Comparison of ENCODE assay signal across 10 cellular contexts in the genomic region with DNA sequence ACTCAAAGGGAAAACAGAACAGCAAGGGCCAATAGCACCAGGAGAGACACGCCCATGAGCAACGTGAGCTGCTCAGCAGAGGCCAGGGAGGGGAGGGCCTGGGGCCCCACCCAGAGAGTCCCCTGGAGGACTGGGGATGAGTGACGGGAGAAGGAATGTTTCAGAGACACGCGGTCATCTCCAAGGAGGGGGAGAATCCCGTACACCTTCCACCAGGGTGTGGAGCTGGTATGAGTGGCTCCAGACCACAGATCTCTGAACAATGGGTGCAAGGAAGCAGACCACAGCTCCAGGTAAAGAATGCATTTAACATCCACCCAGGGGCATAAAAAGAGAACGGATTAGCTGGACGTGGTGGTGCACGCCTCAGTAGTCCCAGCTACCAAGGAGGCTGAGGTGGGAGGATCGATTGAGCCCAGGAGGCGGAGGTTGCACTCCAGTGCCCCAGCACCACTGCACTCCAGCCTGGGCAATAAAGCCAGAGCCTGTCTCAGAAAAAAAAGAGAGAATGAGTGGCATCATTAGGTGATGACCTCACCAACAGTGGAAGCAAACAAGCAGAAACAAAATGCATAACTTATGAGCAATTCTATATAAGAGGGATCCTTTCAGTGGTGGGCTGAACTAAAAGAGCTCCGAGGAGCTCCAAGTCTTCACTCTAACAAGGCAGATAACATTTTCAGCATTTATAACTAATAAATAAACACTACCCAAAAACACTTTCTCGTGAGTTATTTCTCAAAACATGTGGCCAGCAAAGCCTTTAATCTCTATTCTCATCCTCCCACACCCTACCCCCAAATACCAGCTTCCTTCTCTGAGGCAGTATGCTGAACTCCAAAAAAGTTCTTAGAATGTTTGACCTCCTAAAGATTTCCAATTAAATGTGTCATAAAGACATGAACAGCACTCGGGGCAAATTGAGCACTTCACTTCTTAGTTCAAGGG. TPM values are rescaled to one million over a fixed set of nuclear protein-coding genes. Genes with fewer than 3 reads are reported as not detected.
DNase-seq lines count a peak whose midpoint lies in the region; ATAC-seq, FAIRE-seq and TF ChIP-seq lines count a peak whose summit lies in the region.
"Had no signal": no experiment of that assay in that cellular context is flagged by ENCODE, and none has a peak within 500 bp of the region (broad histone marks: within the 10 kb centered on the region; RNA-seq: fewer than 3 reads in every experiment).

No MANE protein-coding gene starts in this region.

- BruUV-seq in K562 (replicated peaks; lab: Mats Ljungman, UMichigan) = no TSS peak

- H3K4me2 ChIP-seq in K562 (ENCODE audit: insufficient read depth, low read length) = peak overlapping the region; percentile 40; the same call in 1 of the 2 replicates

- POLR2A ChIA-PET in K562 (lab: Yijun Ruan, JAX) = interaction anchor here (0.5 to 8.5 kb wide), 27 partner anchors 9 to 1979 kb away, joined by 3 to 97 read pairs (median 3); a partner anchor contains a TSS

- TF ChIP-seq EP300 in K562 (IDR thresholded peaks at IDR 0.05; ENCODE audit: low read length) = no peak

- H3K27ac ChIP-seq in heart right ventricle (peak overlapping the region in 7 of 10 donors; percentile 17 to 90 (median 84)), K562 (ENCODE audit: extremely low read depth, low read depth, low read length) (peak overlapping the region; percentile 18; the same call in 1 of the 3 replicates), left lung (peak overlapping the region in 1 of 2 donors; percentile 55), vagina (peak overlapping the region; percentile 71)
- H3K27ac ChIP-seq: C4-2B had no signal

- H3K4me1 ChIP-seq in heart right ventricle (peaks cover 38 to 100% (median 97%) of the 10 kb centered on the region in 9 donors), K562 (replicated peaks in 1 of 2; ENCODE audit: control insufficient read depth in 2 of 2, insufficient read depth in 2 of 2, low read length in 2 of 2) (peaks cover 32 to 49% of the 10 kb centered on the region in 2 experiments; a peak in 4 of 5 replicates), left lung (peaks cover 32 to 98% of the 10 kb centered on the region in 2 donors), vagina (peaks cover 94% of the 10 kb centered on the region)

- in situ Hi-C loops in K562 (cut with MboI) = loop anchor here (5.0 kb wide), 1 partner anchor 49 kb away; no protein-coding TSS in a partner anchor

- H3K27me3 ChIP-seq in heart right ventricle (no peaks in the 10 kb centered on the region), K562 (ENCODE audit: control insufficient read depth in 2 of 2, insufficient read depth in 2 of 2, low read length in 2 of 2) (no peaks in the 10 kb centered on the region), left lung (no peaks in the 10 kb centered on the region), vagina (no peaks in the 10 kb centered on the region)

- no peak overlapping the region for H2AFZ ChIP-seq in K562 (ENCODE audit: low read depth, low read length)

- CTCF ChIA-PET in K562 (lab: Yijun Ruan, JAX; ENCODE audit: low intra/inter-chr PET ratio) = interaction anchor here (0.6 to 2.3 kb wide), 4 partner anchors 55 to 210 kb away, joined by 3 to 24 read pairs (median 8); no protein-coding TSS in a partner anchor

- TF ChIP-seq CTCF in heart right ventricle (IDR thresholded peaks at IDR 0.05) (no peak), K562 (IDR thresholded peaks at IDR 0.05 in 2 of 3, conservative IDR thresholded peaks at IDR 0.05 in 1 of 3; ENCODE audit: insufficient read depth in 2 of 3, low read depth in 1 of 3, low read length in 3 of 3) (no peak), left lung (IDR thresholded peaks at IDR 0.05) (no peak), vagina (IDR thresholded peaks at IDR 0.05) (no peak)

- TF ChIP-seq RAD21 in K562 (CRISPR knock-in tag; conservative IDR thresholded peaks at IDR 0.05 in 1 of 2, IDR thresholded peaks at IDR 0.05 in 1 of 2) = no peak

- FAIRE-seq in K562 (lab: Jason Lieb, UNC) = peak; percentile 69
- FAIRE-seq: colon had no signal

- ATAC-seq in heart right ventricle (peak in 1 of 8 donors; percentile 4), Right ventricle myocardium inferior (no peak), K562 (peak; percentile 86), left lung (peak; percentile 38), HG03280 (IDR thresholded peaks at IDR 0.05; ENCODE audit: unreplicated experiment) (no peak), HG02763 (IDR thresholded peaks at IDR 0.05; ENCODE audit: unreplicated experiment) (no peak)

- DNase-seq in heart right ventricle = no peak
- no peak for DNase-seq in Right ventricle myocardium inferior (ENCODE audit: missing footprints)
- DNase-seq in K562 (ENCODE audit: extremely low read depth in 1 of 4, low spot score in 3 of 4) = peak; percentile 74 to 84 (median 78)
- DNase-seq in left lung = no peak
- DNase-seq in vagina (ENCODE audit: extremely low spot score in 2 of 2) = no peak
- no peak for DNase-seq in medulla oblongata (ENCODE audit: extremely low spot score)

- peaks cover 0 to 42% (median 2%) of the 10 kb centered on the region in 9 donors for H3K36me3 ChIP-seq in heart right ventricle
- H3K36me3 ChIP-seq in K562 (ENCODE audit: control insufficient read depth, insufficient read depth, low read length) = peaks cover 46% of the 10 kb centered on the region
- H3K36me3 ChIP-seq in left lung = peaks cover 0 to 36% of the 10 kb centered on the region in 2 donors
- peaks cover 0 to 9% of the 10 kb centered on the region in 2 donors for H3K36me3 ChIP-seq in vagina

- TF ChIP-seq POLR2A in K562 (conservative IDR thresholded peaks at IDR 0.05) (no peak), vagina (IDR thresholded peaks at IDR 0.05) (no peak)

- H4K20me1 ChIP-seq in K562 (replicated peaks; ENCODE audit: control insufficient read depth, insufficient read depth, low read length) = peaks cover 83% of the 10 kb centered on the region

- intact Hi-C loops in heart right ventricle (cut with DNase I) (loop anchor here in 8 of 10 donors (5.0 to 10.0 kb wide), 2 partner anchors 56 to 59 kb away; no protein-coding TSS in a partner anchor), Right ventricle myocardium inferior (cut with DNase I) (loop anchor here (10.0 kb wide), 1 partner anchor 56 kb away; no protein-coding TSS in a partner anchor), K562 (cut with micrococcal nuclease) (no loop called here), left lung (cut with DNase I) (no loop called here), vagina (cut with DNase I) (loop anchor here (5.0 kb wide), 1 partner anchor 49 kb away; no protein-coding TSS in a partner anchor)

- peak overlapping the region; percentile 2 to 83; a peak in 2 of 4 replicates for H3K9ac ChIP-seq in K562 (ENCODE audit: insufficient read depth in 1 of 2, low read depth in 2 of 2, low read length in 2 of 2)

- H3K79me2 ChIP-seq in K562 (ENCODE audit: control insufficient read depth, insufficient read depth, low read length) = peaks cover 99% of the 10 kb centered on the region

- peaks cover 32% of the 10 kb centered on the region for H3K9me1 ChIP-seq in K562 (ENCODE audit: control insufficient read depth, insufficient read depth, low read length)

- H3K9me3 ChIP-seq in heart right ventricle (no peaks in the 10 kb centered on the region), K562 (replicated peaks; ENCODE audit: control insufficient read depth, insufficient read depth, low read depth, low read length) (no peaks in the 10 kb centered on the region), left lung (no peaks in the 10 kb centered on the region), vagina (no peaks in the 10 kb centered on the region)

- 55 to 61% methylated on average over 14 of the region's 14 CpGs for WGBS in heart right ventricle, 2 donors
- WGBS in K562 (ENCODE audit: insufficient coverage, low coverage, missing lambda C conversion rate) = 31% methylated on average over 14 of the region's 14 CpGs

- H3K4me3 ChIP-seq in heart right ventricle = no peak overlapping the region
- H3K4me3 ChIP-seq in K562 = no peak overlapping the region
- no peak overlapping the region for H3K4me3 ChIP-seq in left lung
- no peak overlapping the region for H3K4me3 ChIP-seq in vagina

TF ChIP-seq in K562, 482 proteins besides CTCF, POLR2A, EP300 and RAD21 (continues in another document):
- no peak for TF ChIP-seq TGIF2 (CRISPR knock-in tag; IDR thresholded peaks at IDR 0.05)
- 0 out of 2 replicates have a peak, but pooled peaks have one; percentile 4 for TF ChIP-seq CEBPG (CRISPR knock-in tag; IDR thresholded peaks at IDR 0.05)
- TF ChIP-seq CEBPG (tag; conservative IDR thresholded peaks at IDR 0.05 in 1 of 2, IDR thresholded peaks at IDR 0.05 in 1 of 2) = no peak
- peak in 1 of 2 experiments; percentile 24; a peak in 1 of 4 replicates for TF ChIP-seq HDAC1 (IDR thresholded peaks at IDR 0.05)
- TF ChIP-seq OTX1 (CRISPR knock-in tag; IDR thresholded peaks at IDR 0.05) = no peak
- TF ChIP-seq BCOR (IDR thresholded peaks at IDR 0.05) = no peak; the same call in 1 of the 2 replicates
- TF ChIP-seq PHB2 (IDR thresholded peaks at IDR 0.05; ENCODE audit: low read depth) = no peak

RNA-seq across cellular contexts. Expression of a gene that starts 12.5 kb away (rescaled TPM):
- total RNA-seq in heart right ventricle = 1,000 to 10,000 TPM; 1,446 to 2,078 (median 1,666) TPM
- polyA plus RNA-seq in heart right ventricle = 100 to 1,000 TPM; 443 to 780 TPM
- 1,777 TPM for total RNA-seq in Right ventricle myocardium inferior
- total RNA-seq in K562 (2011; cell fraction: chromatin; rRNA removed; ENCODE audit: low replicate concordance) = 516 and 975 TPM in 2 replicates
- total RNA-seq in K562 (2011; cell fraction: nucleolus; rRNA removed) = 1,506 and 1,517 TPM in 2 replicates
- total RNA-seq in K562 (2011; cell fraction: nucleoplasm; rRNA removed) = 977 and 1,240 TPM in 2 replicates
- 300 and 431 TPM in 2 replicates for total RNA-seq in K562 (2014; rRNA removed)
- total RNA-seq in K562 (2014; rRNA removed; fragmentation: Illumina TruSeq; extraction: Trizol) = 231 and 245 TPM in 2 replicates
- total RNA-seq in K562 (2015; rRNA removed; fragmentation: Illumina TruSeq; extraction: Trizol) = 354 and 357 TPM in 2 replicates
- 458 and 473 TPM in 2 replicates for total RNA-seq in K562 (2021)
- 613 and 630 TPM in 2 replicates for polyA plus RNA-seq in K562 (2011; rRNA removed)
- polyA plus RNA-seq in K562 (2011; cell fraction: cytosol; rRNA removed) = 632 and 704 TPM in 2 replicates
- polyA plus RNA-seq in K562 (2011; cell fraction: nucleus; rRNA removed) = 504 and 505 TPM in 2 replicates
- polyA plus RNA-seq in K562 (2012) = 541 and 1,183 TPM in 2 replicates
- 439 and 442 TPM in 2 replicates for polyA plus RNA-seq in K562 (2014; fragmentation: Illumina TruSeq; extraction: Trizol)
- 100 to 1,000 TPM; 429 to 700 TPM for polyA plus RNA-seq in K562 (2014; fragmentation: Nextera tagmentation; extraction: Ambion mirVana)
- polyA plus RNA-seq in K562 (2014; rRNA removed) = 399 and 425 TPM in 2 replicates
- 379 and 426 TPM in 2 replicates for polyA minus RNA-seq in K562 (2011; rRNA and poly(A)+ RNA removed)
- polyA minus RNA-seq in K562 (2011; cell fraction: cytosol; rRNA and poly(A)+ RNA removed) = 290 and 309 TPM in 2 replicates
- 87.5 and 138 TPM in 2 replicates for polyA minus RNA-seq in K562 (2011; cell fraction: nucleus; rRNA and poly(A)+ RNA removed)
- 1,000 to 10,000 TPM; 1,484 to 1,668 TPM for total RNA-seq in left lung
- 680 TPM for total RNA-seq in vagina

Comparison
In these comparisons a context has a peak if more than half of its experiments do, and no peak if none do; other contexts are left out.
1. ATAC-seq: peak in K562 (single experiment) and left lung (single experiment); none in Right ventricle myocardium inferior (single experiment), HG03280 (single experiment) and HG02763 (single experiment).
2. DNase-seq: peak in K562 (4 of 4); none in heart right ventricle (0 of 2), Right ventricle myocardium inferior (single experiment), left lung (0 of 2), vagina (0 of 2) and medulla oblongata (single experiment).
3. intact Hi-C loops: an anchor here in heart right ventricle (5.0 to 10.0 kb wide), Right ventricle myocardium inferior (10.0 kb wide) and vagina (5.0 kb wide); none called in K562 and left lung.